19 cellular contexts compared by ENCODE assay signal in the genomic region with DNA sequence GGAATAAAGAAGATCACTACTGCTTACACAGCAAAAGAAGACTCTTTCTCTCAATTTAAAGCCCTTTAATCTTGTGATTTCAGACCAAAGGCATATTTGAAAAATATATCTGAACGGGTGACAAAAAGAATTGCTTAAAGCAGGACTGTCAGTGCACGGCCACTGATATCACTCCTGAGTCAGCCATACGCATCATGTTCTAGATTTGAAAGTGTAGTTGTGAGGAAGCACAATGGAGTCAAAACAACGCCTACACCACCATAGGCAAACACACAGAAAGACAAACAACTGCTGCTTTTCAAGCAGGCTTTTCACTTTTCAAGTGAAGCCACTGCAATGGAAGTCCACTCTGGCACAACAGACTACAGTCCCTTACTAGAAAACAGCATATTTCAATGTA.
DNase-seq lines count a peak whose midpoint lies in the region; ATAC-seq and TF ChIP-seq lines count a peak whose summit lies in the region.
"Had no signal": no experiment of that assay in that cellular context is flagged by ENCODE, and none has a peak within 500 bp of the region (broad histone marks: within the 10 kb centered on the region; RNA-seq: fewer than 3 reads in every experiment).

No MANE protein-coding gene starts in this region.

- H3K36me3 ChIP-seq in left ventricle myocardium inferior: peaks cover 39% of the 10 kb centered on the region
- no peaks in the 10 kb centered on the region for H3K36me3 ChIP-seq in brain microvascular endothelial cell (replicated peaks)
- peaks cover 0 to 32% (median 26%) of the 10 kb centered on the region in 4 donors for H3K36me3 ChIP-seq in stomach
- H3K36me3 ChIP-seq: SJSA1 had no signal

- CTCF ChIA-PET in activated CD4-positive, alpha-beta T cell treated with anti-CD3 and anti-CD28 coated beads for 36 hours (lab: Charles Lee): no interaction called here

- H3K27me3 ChIP-seq in left ventricle myocardium inferior (ENCODE audit: low read depth) (no peaks in the 10 kb centered on the region), brain microvascular endothelial cell (replicated peaks) (no peaks in the 10 kb centered on the region), stomach (no peaks in the 10 kb centered on the region)
- H3K27me3 ChIP-seq: SJSA1 had no signal

- H3K4me3 ChIP-seq in left ventricle myocardium inferior (no peak overlapping the region), brain microvascular endothelial cell (ENCODE audit: low read depth, low read length) (no peak overlapping the region), stomach (no peak overlapping the region)
- H3K4me3 ChIP-seq: SJSA1 had no signal

- TF ChIP-seq CTCF in left ventricle myocardium inferior (IDR thresholded peaks at IDR 0.05; ENCODE audit: borderline replicate concordance) (no peak), brain microvascular endothelial cell (IDR thresholded peaks at IDR 0.05; ENCODE audit: low read depth, low read length, missing control alignments) (no peak), stomach (IDR thresholded peaks at IDR 0.05) (no peak)

- H3K27ac ChIP-seq in left ventricle myocardium inferior (replicated peaks) (peak overlapping the region; percentile 21), brain microvascular endothelial cell (peak overlapping the region; percentile 78), stomach (peak overlapping the region in 4 of 5 donors; percentile 28 to 52 (median 46))
- H3K27ac ChIP-seq: 22Rv1, C4-2B, SJSA1 had no signal

- POLR2A ChIA-PET in activated CD4-positive, alpha-beta T cell treated with anti-CD3 and anti-CD28 coated beads for 36 hours (lab: Charles Lee): interaction anchor here (1.1 kb wide), 1 partner anchor 12 kb away, joined by 3 read pairs; no protein-coding TSS in a partner anchor

- peaks cover 31% of the 10 kb centered on the region for H3K4me1 ChIP-seq in left ventricle myocardium inferior
- H3K4me1 ChIP-seq in stomach: peaks cover 0 to 6% (median 2%) of the 10 kb centered on the region in 4 donors
- H3K4me1 ChIP-seq: Caco-2 had no signal

- H3K36me3 Mint-ChIP-seq in activated CD4-positive, alpha-beta T cell treated with anti-CD3 and anti-CD28 coated beads for 36 hours (ENCODE audit: low read depth): peaks cover 49% of the 10 kb centered on the region

- peak; percentile 74 for ATAC-seq in activated CD4-positive, alpha-beta T cell treated with anti-CD3 and anti-CD28 coated beads for 36 hours
- ATAC-seq in HG02970 (IDR thresholded peaks at IDR 0.05; ENCODE audit: low FRiP score, unreplicated experiment): no peak
- ATAC-seq: CD8-positive, alpha-beta T cell; HCT116 had no signal

- H3K27ac Mint-ChIP-seq in activated CD4-positive, alpha-beta T cell treated with anti-CD3 and anti-CD28 coated beads for 36 hours: no peak overlapping the region
- H3K27ac Mint-ChIP-seq: B cell; CD8-positive, alpha-beta T cell had no signal

- H3K4me3 Mint-ChIP-seq in activated CD4-positive, alpha-beta T cell treated with anti-CD3 and anti-CD28 coated beads for 36 hours: no peak overlapping the region
- H3K4me3 Mint-ChIP-seq: B cell; CD8-positive, alpha-beta T cell had no signal

- WGBS in stomach, 5 donors: 47 to 76% (median 68%) methylated on average over 4 of the region's 4 CpGs

- no peak for TF ChIP-seq EP300 in stomach (IDR thresholded peaks at IDR 0.05)

- H3K4me1 Mint-ChIP-seq in activated CD4-positive, alpha-beta T cell treated with anti-CD3 and anti-CD28 coated beads for 36 hours: peaks cover 39% of the 10 kb centered on the region
- H3K4me1 Mint-ChIP-seq: B cell had no signal

- peak; percentile 30 for DNase-seq in activated CD4-positive, alpha-beta T cell treated with anti-CD3 and anti-CD28 coated beads for 36 hours
- DNase-seq in activated CD4-positive, alpha-beta T cell treated with anti-CD3 and anti-CD28 coated beads, Interleukin-2, amount 50 U/mL, for 4 hours: no peak
- DNase-seq in left ventricle myocardium inferior: no peak
- no peak for DNase-seq in cardiac septum (ENCODE audit: low spot score)
- no peak for DNase-seq in brain microvascular endothelial cell
- DNase-seq in stomach: no peak
- no peak for DNase-seq in NK-92 treated with Interleukin-12 subunit alpha and Interleukin-12 subunit beta, amount 100 ng/mL, for 24 hours (lab: John Stamatoyannopoulos, UW)
- DNase-seq: Caco-2; CD8-positive, alpha-beta T cell; KBM-7; NCI-H2029 treated with DMSO at 0.1 percent for 48 hours; NCI-H2227 treated with DMSO at 0.1 percent for 48 hours; NCI-H526 treated with DMSO at 0.1 percent for 48 hours had no signal

- no peak for TF ChIP-seq POLR2A in stomach (IDR thresholded peaks at IDR 0.05)

- H3K9me3 Mint-ChIP-seq in activated CD4-positive, alpha-beta T cell treated with anti-CD3 and anti-CD28 coated beads for 36 hours (ENCODE audit: low read depth): peaks cover 6% of the 10 kb centered on the region
- H3K9me3 Mint-ChIP-seq: CD8-positive, alpha-beta T cell had no signal

- no peaks in the 10 kb centered on the region for H3K27me3 Mint-ChIP-seq in activated CD4-positive, alpha-beta T cell treated with anti-CD3 and anti-CD28 coated beads for 36 hours
- H3K27me3 Mint-ChIP-seq: B cell had no signal

- H3K9me3 ChIP-seq in left ventricle myocardium inferior (replicated peaks) (no peaks in the 10 kb centered on the region), stomach (no peaks in the 10 kb centered on the region)
- H3K9me3 ChIP-seq: Caco-2, SJSA1 had no signal

- intact Hi-C loops in activated CD4-positive, alpha-beta T cell treated with anti-CD3 and anti-CD28 coated beads for 36 hours (cut with DNase I, micrococcal nuclease): no loop called here
- intact Hi-C loops in left ventricle myocardium inferior (cut with micrococcal nuclease): no loop called here
- intact Hi-C loops in cardiac septum (cut with DNase I): no loop called here
- intact Hi-C loops in stomach (cut with DNase I; ENCODE audit: low total_unique reads): no loop called here

- in situ Hi-C loops in brain microvascular endothelial cell (cut with HindIII; ENCODE audit: low pct_ligation_motif_present, low sequenced_read_pairs): no loop called here

Comparison
In these comparisons a context has a peak if more than half of its experiments do, and no peak if none do; other contexts are left out.
1. H3K27ac ChIP-seq: peak in every context shown above with its lines; median percentile 78 in brain microvascular endothelial cell; 46 in stomach; 21 in left ventricle myocardium inferior.